In the genomic region with DNA sequence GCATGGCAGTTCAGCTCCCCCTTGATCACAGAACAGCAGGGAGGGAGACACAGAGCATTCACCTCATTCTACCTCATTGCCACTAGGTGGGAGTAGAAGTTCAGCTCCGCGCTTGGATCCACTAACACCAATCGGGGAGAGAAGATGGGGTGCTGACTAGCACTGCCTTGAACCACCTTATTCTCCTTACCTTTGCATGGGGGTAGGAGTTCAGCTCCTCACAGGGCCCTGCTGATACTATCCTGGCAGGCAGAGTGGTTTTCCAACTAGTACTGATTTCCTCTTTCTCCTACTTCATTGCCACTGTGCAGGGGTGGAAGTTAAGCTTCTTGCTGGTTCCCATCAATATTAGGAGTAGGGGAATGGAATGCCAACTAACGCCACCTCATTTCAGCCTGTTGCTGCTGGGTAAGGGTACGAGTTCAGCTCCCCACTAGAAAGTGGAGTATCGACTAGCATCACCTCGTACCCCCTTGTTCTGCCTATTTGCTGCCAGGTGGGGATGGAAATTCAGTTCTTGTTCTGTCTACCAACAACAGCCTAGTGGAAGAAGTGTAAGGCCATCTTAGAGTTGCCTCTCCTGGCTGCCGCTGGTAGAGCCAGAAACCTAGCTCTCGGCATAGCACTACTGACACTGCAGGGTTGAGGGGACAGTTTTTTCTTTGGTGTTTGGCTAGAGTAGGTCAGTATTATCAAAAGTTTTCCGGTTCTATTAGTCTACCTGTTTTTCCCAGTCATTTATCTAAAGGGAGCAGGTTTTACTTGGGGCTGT, we compare ENCODE assay signal across 8 cellular contexts.
DNase-seq lines count a peak whose midpoint lies in the region; ATAC-seq and TF ChIP-seq lines count a peak whose summit lies in the region.

No MANE protein-coding gene starts in this region.

- H3K36me3 Mint-ChIP-seq in stimulated activated effector memory CD8-positive, alpha-beta T cell treated with anti-CD3 and anti-CD28 coated beads, Interleukin-12 subunit alpha, Interleukin-12 subunit beta, amount 100 ng/mL, for 72 hours: no peaks in the 10 kb centered on the region
- H3K36me3 Mint-ChIP-seq in CD4-positive, alpha-beta T cell (ENCODE audit: low read depth): no peaks in the 10 kb centered on the region

- no peaks in the 10 kb centered on the region for H3K79me2 ChIP-seq in DND-41 (ENCODE audit: insufficient read depth, low read length)

- H3K4me3 Mint-ChIP-seq in stimulated activated effector memory CD8-positive, alpha-beta T cell treated with anti-CD3 and anti-CD28 coated beads, Interleukin-12 subunit alpha, Interleukin-12 subunit beta, amount 100 ng/mL, for 72 hours: no peak overlapping the region
- H3K4me3 Mint-ChIP-seq in CD4-positive, alpha-beta T cell: no peak overlapping the region

- H3K4me2 ChIP-seq in DND-41 (ENCODE audit: insufficient read depth, low read length): no peak overlapping the region

- DNase-seq in DND-41: peak; percentile 29
- peak; percentile 64 for DNase-seq in NCI-H345 (lab: John Stamatoyannopoulos, UW)
- DNase-seq in amygdala (lab: John Stamatoyannopoulos, UW): peak in 39 of 56 donors; percentile 1 to 65 (median 25)
- peak; percentile 50 to 78 for DNase-seq in hippocampal formation (lab: John Stamatoyannopoulos, UW)
- no peak for DNase-seq in stimulated activated effector memory CD8-positive, alpha-beta T cell treated with anti-CD3 and anti-CD28 coated beads, Interleukin-12 subunit alpha, Interleukin-12 subunit beta, amount 100 ng/mL, for 72 hours (ENCODE audit: low spot score in 2 of 2)
- DNase-seq in CD4-positive, alpha-beta T cell: no peak

- CTCF ChIA-PET in CD4-positive, alpha-beta T cell (lab: Charles Lee): interaction anchor here (1.3 kb wide), 1 partner anchor 11 kb away, joined by 3 read pairs; no protein-coding TSS in a partner anchor

- no peak overlapping the region for H3K27ac Mint-ChIP-seq in stimulated activated effector memory CD8-positive, alpha-beta T cell treated with anti-CD3 and anti-CD28 coated beads, Interleukin-12 subunit alpha, Interleukin-12 subunit beta, amount 100 ng/mL, for 72 hours
- H3K27ac Mint-ChIP-seq in CD4-positive, alpha-beta T cell: no peak overlapping the region

- POLR2A ChIA-PET in CD4-positive, alpha-beta T cell (lab: Charles Lee): interaction anchor here (0.6 kb wide), 1 partner anchor 686 kb away, joined by 3 read pairs; no protein-coding TSS in a partner anchor

- no peaks in the 10 kb centered on the region for H3K9me3 Mint-ChIP-seq in stimulated activated effector memory CD8-positive, alpha-beta T cell treated with anti-CD3 and anti-CD28 coated beads, Interleukin-12 subunit alpha, Interleukin-12 subunit beta, amount 100 ng/mL, for 72 hours
- H3K9me3 Mint-ChIP-seq in CD4-positive, alpha-beta T cell: no peaks in the 10 kb centered on the region

- H3K36me3 ChIP-seq in DND-41 (ENCODE audit: insufficient read depth, low read length): no peaks in the 10 kb centered on the region

- no peak overlapping the region for H3K27ac ChIP-seq in DND-41 (ENCODE audit: low read length)
- H3K27ac ChIP-seq in CD4-positive, alpha-beta T cell (ENCODE audit: low read depth, low read length): no peak overlapping the region

- intact Hi-C loops in CD4-positive, alpha-beta T cell (cut with DNase I, micrococcal nuclease): no loop called here

- H3K27me3 ChIP-seq in DND-41 (ENCODE audit: insufficient read depth, low read length, poor library complexity): peaks cover 3% of the 10 kb centered on the region
- no peaks in the 10 kb centered on the region for H3K27me3 ChIP-seq in CD4-positive, alpha-beta T cell (ENCODE audit: control insufficient read depth, insufficient read depth, low read length)

- H3K9ac ChIP-seq in DND-41 (ENCODE audit: low read depth, low read length): no peak overlapping the region

- H3K27me3 Mint-ChIP-seq in CD4-positive, alpha-beta T cell: no peaks in the 10 kb centered on the region

- H3K4me1 Mint-ChIP-seq in stimulated activated effector memory CD8-positive, alpha-beta T cell treated with anti-CD3 and anti-CD28 coated beads, Interleukin-12 subunit alpha, Interleukin-12 subunit beta, amount 100 ng/mL, for 72 hours: peaks cover 6% of the 10 kb centered on the region
- H3K4me1 Mint-ChIP-seq in CD4-positive, alpha-beta T cell (ENCODE audit: low read depth): no peaks in the 10 kb centered on the region

- no peak overlapping the region for H3K4me3 ChIP-seq in DND-41 (ENCODE audit: low read depth in 1 of 2, low read length in 2 of 2)

- TF ChIP-seq CTCF in DND-41 (IDR thresholded peaks at IDR 0.05; ENCODE audit: borderline replicate concordance, extremely low read depth, low read length, poor library complexity, severe bottlenecking): peak; percentile 68
- no peak for TF ChIP-seq CTCF in CD4-positive, alpha-beta T cell (IDR thresholded peaks at IDR 0.05)

- no peaks in the 10 kb centered on the region for H3K4me1 ChIP-seq in DND-41 (ENCODE audit: insufficient read depth, low read length)

- no peaks in the 10 kb centered on the region for H3K9me3 ChIP-seq in DND-41 (ENCODE audit: insufficient read depth, low read length, severe bottlenecking)
- no peaks in the 10 kb centered on the region for H3K9me3 ChIP-seq in CD4-positive, alpha-beta T cell (ENCODE audit: control insufficient read depth, low read length)

- no peak overlapping the region for H2AFZ ChIP-seq in DND-41 (ENCODE audit: low read depth, low read length)

- ATAC-seq in DND-41 (ENCODE audit: insufficient read depth, low read depth) (peak; percentile 84), GM19043 (IDR thresholded peaks at IDR 0.05; ENCODE audit: low read depth, unreplicated experiment) (peak; percentile 67), HG03097 (IDR thresholded peaks at IDR 0.05; ENCODE audit: low FRiP score, unreplicated experiment) (peak; percentile 68)
- peak; percentile 70 for ATAC-seq in stimulated activated effector memory CD8-positive, alpha-beta T cell treated with anti-CD3 and anti-CD28 coated beads, Interleukin-12 subunit alpha, Interleukin-12 subunit beta, amount 100 ng/mL, for 72 hours
- no peak for ATAC-seq in CD4-positive, alpha-beta T cell (ENCODE audit: poor library complexity)

- no peaks in the 10 kb centered on the region for H4K20me1 ChIP-seq in DND-41 (ENCODE audit: insufficient read depth, low read length)

Comparison
In these comparisons a context has a peak if more than half of its experiments do, and no peak if none do; other contexts are left out.
1. DNase-seq: peak in DND-41 (single experiment), NCI-H345 (single experiment), amygdala (39 of 56) and hippocampal formation (2 of 2); none in stimulated activated effector memory CD8-positive, alpha-beta T cell treated with anti-CD3 and anti-CD28 coated beads, Interleukin-12 subunit alpha, Interleukin-12 subunit beta, amount 100 ng/mL, for 72 hours (0 of 2) and CD4-positive, alpha-beta T cell (0 of 10).